In genomic region chr14:64266206-64266605, GRCh38 we compare ENCODE assay signal across 9 cellular contexts. TPM values are rescaled to one million over a fixed set of nuclear protein-coding genes. Genes with fewer than 3 reads are reported as not detected.
DNase-seq lines count a peak whose midpoint lies in the region; ATAC-seq and TF ChIP-seq lines count a peak whose summit lies in the region.
"Had no signal": no experiment of that assay in that cellular context is flagged by ENCODE, and none has a peak within 500 bp of the region (broad histone marks: within the 10 kb centered on the region; RNA-seq: fewer than 3 reads in every experiment).

No MANE protein-coding gene starts in this region.

- no peaks in the 10 kb centered on the region for H3K36me3 ChIP-seq in DOHH2 (ENCODE audit: control insufficient read depth, low read length)
- no peaks in the 10 kb centered on the region for H3K36me3 ChIP-seq in CD8-positive, alpha-beta memory T cell (ENCODE audit: insufficient read depth, low read length)
- H3K36me3 ChIP-seq: esophagus squamous epithelium had no signal

- peak overlapping the region; percentile 23 for H3K4me2 ChIP-seq in DOHH2 (ENCODE audit: low read length)

- peak; percentile 81 for ATAC-seq in activated CD8-positive, alpha-beta T cell treated with anti-CD3 and anti-CD28 coated beads, Interleukin-2, amount 10 ng/mL, durations not matched to agents 7 days and 5 days
- no peak for ATAC-seq in sciatic nerve

- H3K79me2 ChIP-seq in DOHH2 (ENCODE audit: control insufficient read depth, low read length), result no peaks in the 10 kb centered on the region

- no peaks in the 10 kb centered on the region for H3K9me2 ChIP-seq in DOHH2 (replicated peaks; ENCODE audit: control insufficient read depth, low read length)

- H3K9me3 Mint-ChIP-seq in activated CD8-positive, alpha-beta T cell treated with anti-CD3 and anti-CD28 coated beads, Interleukin-2, amount 10 ng/mL, durations not matched to agents 7 days and 5 days (ENCODE audit: insufficient read depth), result no peaks in the 10 kb centered on the region
- H3K9me3 Mint-ChIP-seq in CD8-positive, alpha-beta memory T cell, result no peaks in the 10 kb centered on the region

- H3K27me3 Mint-ChIP-seq in activated CD8-positive, alpha-beta T cell treated with anti-CD3 and anti-CD28 coated beads, Interleukin-2, amount 10 ng/mL, durations not matched to agents 7 days and 5 days (ENCODE audit: low read depth), result no peaks in the 10 kb centered on the region
- H3K27me3 Mint-ChIP-seq in CD8-positive, alpha-beta memory T cell, result peaks cover 1 to 4% of the 10 kb centered on the region in 2 donors

- H3K27ac Mint-ChIP-seq in activated CD8-positive, alpha-beta T cell treated with anti-CD3 and anti-CD28 coated beads, Interleukin-2, amount 10 ng/mL, durations not matched to agents 7 days and 5 days, result peak overlapping the region; percentile 65
- H3K27ac Mint-ChIP-seq in CD8-positive, alpha-beta memory T cell, result peak overlapping the region in 2 of 8 donors; percentile 5 to 12

- no peaks in the 10 kb centered on the region for H3K27me3 ChIP-seq in DOHH2 (ENCODE audit: control insufficient read depth, low read length)
- H3K27me3 ChIP-seq in CD8-positive, alpha-beta memory T cell (ENCODE audit: insufficient read depth, low read length, poor library complexity, severe bottlenecking), result no peaks in the 10 kb centered on the region
- H3K27me3 ChIP-seq: esophagus squamous epithelium had no signal

- DNase-seq in HS-5 (ENCODE audit: low read depth), result peak; percentile 23
- no peak for DNase-seq in activated CD8-positive, alpha-beta T cell treated with anti-CD3 and anti-CD28 coated beads, Interleukin-2, amount 10 ng/mL, durations not matched to agents 7 days and 5 days
- DNase-seq in kidney glomerular epithelial cell (lab: John Stamatoyannopoulos, UW), result peak; percentile 4
- no peak for DNase-seq in sciatic nerve (ENCODE audit: low spot score)
- no peak for DNase-seq in caudate nucleus (lab: John Stamatoyannopoulos, UW)
- DNase-seq in CD8-positive, alpha-beta memory T cell, result no peak
- no peak for DNase-seq in NCI-H2196 (lab: John Stamatoyannopoulos, UW; ENCODE audit: unreplicated experiment)
- DNase-seq: esophagus squamous epithelium had no signal

- H3K27ac ChIP-seq in DOHH2 (ENCODE audit: low read depth, low read length) (no peak overlapping the region), caudate nucleus (ENCODE audit: low read depth, low read length) (no peak overlapping the region)
- no peak overlapping the region for H3K27ac ChIP-seq in CD8-positive, alpha-beta memory T cell (ENCODE audit: low read depth, low read length)
- H3K27ac ChIP-seq: esophagus squamous epithelium had no signal

- intact Hi-C loops in sciatic nerve (cut with DNase I), result no loop called here

- peaks cover 15% of the 10 kb centered on the region for H3K4me1 ChIP-seq in DOHH2 (ENCODE audit: control insufficient read depth, low read length)
- peaks cover 6% of the 10 kb centered on the region for H3K4me1 ChIP-seq in CD8-positive, alpha-beta memory T cell (ENCODE audit: insufficient read depth, low read length)
- H3K4me1 ChIP-seq: esophagus squamous epithelium had no signal

- H3K36me3 Mint-ChIP-seq in activated CD8-positive, alpha-beta T cell treated with anti-CD3 and anti-CD28 coated beads, Interleukin-2, amount 10 ng/mL, durations not matched to agents 7 days and 5 days (ENCODE audit: low read depth), result peaks cover 12% of the 10 kb centered on the region
- peaks cover 0 to 3% (median 0%) of the 10 kb centered on the region in 3 donors for H3K36me3 Mint-ChIP-seq in CD8-positive, alpha-beta memory T cell

- POLR2A ChIA-PET in activated CD8-positive, alpha-beta T cell treated with anti-CD3 and anti-CD28 coated beads, Interleukin-2, amount 10 ng/mL, durations not matched to agents 7 days and 5 days (lab: Charles Lee), result no interaction called here
- POLR2A ChIA-PET in CD8-positive, alpha-beta memory T cell (lab: Charles Lee), result no interaction called here

- CTCF ChIA-PET in activated CD8-positive, alpha-beta T cell treated with anti-CD3 and anti-CD28 coated beads, Interleukin-2, amount 10 ng/mL, durations not matched to agents 7 days and 5 days (lab: Charles Lee), result interaction anchor here (0.9 to 1.8 kb wide), 6 partner anchors 27 to 371 kb away, joined by 3 to 11 read pairs (median 4); partner anchors contain the start of gene ESR2
- CTCF ChIA-PET in CD8-positive, alpha-beta memory T cell (lab: Charles Lee), result interaction anchor here (0.6 kb wide), 1 partner anchor 31 kb away, joined by 3 read pairs; no protein-coding TSS in a partner anchor

- no peak overlapping the region for H3K4me3 ChIP-seq in DOHH2 (ENCODE audit: low read length)
- no peak overlapping the region for H3K4me3 ChIP-seq in CD8-positive, alpha-beta memory T cell (ENCODE audit: low read length)
- H3K4me3 ChIP-seq: esophagus squamous epithelium had no signal

- no peaks in the 10 kb centered on the region for H4K20me1 ChIP-seq in DOHH2 (ENCODE audit: control insufficient read depth, insufficient read depth, low read depth, low read length)

- TF ChIP-seq CTCF in DOHH2 (IDR thresholded peaks at IDR 0.05; ENCODE audit: low read depth, low read length, poor library complexity, severe bottlenecking), result no peak

- no peaks in the 10 kb centered on the region for H3K9me3 ChIP-seq in DOHH2 (ENCODE audit: control insufficient read depth, insufficient read depth, low read length)
- no peaks in the 10 kb centered on the region for H3K9me3 ChIP-seq in CD8-positive, alpha-beta memory T cell (ENCODE audit: low read length)
- H3K9me3 ChIP-seq: esophagus squamous epithelium had no signal

- no peak overlapping the region for H3K4me3 Mint-ChIP-seq in activated CD8-positive, alpha-beta T cell treated with anti-CD3 and anti-CD28 coated beads, Interleukin-2, amount 10 ng/mL, durations not matched to agents 7 days and 5 days
- H3K4me3 Mint-ChIP-seq in CD8-positive, alpha-beta memory T cell, result no peak overlapping the region

- H3K4me1 Mint-ChIP-seq in activated CD8-positive, alpha-beta T cell treated with anti-CD3 and anti-CD28 coated beads, Interleukin-2, amount 10 ng/mL, durations not matched to agents 7 days and 5 days (ENCODE audit: low read depth), result peaks cover 19% of the 10 kb centered on the region
- H3K4me1 Mint-ChIP-seq in CD8-positive, alpha-beta memory T cell, result peaks cover 10 to 23% (median 23%) of the 10 kb centered on the region in 3 donors

- no peaks in the 10 kb centered on the region for H3F3A ChIP-seq in DOHH2 (ENCODE audit: control insufficient read depth, insufficient read depth)

RNA-seq across cellular contexts. Expression of gene ESR2, which starts 28.0 kb away (rescaled TPM):
- under 1 TPM in 1 of 2 experiments, not detected in 1; 0.16 TPM for total RNA-seq in activated CD8-positive, alpha-beta T cell treated with anti-CD3 and anti-CD28 coated beads, Interleukin-2, amount 10 ng/mL, durations not matched to agents 7 days and 5 days
- total RNA-seq in sciatic nerve, result 0.76 TPM
- under 1 TPM; 0.74 to 0.93 TPM for total RNA-seq in CD8-positive, alpha-beta memory T cell
- 0.31 TPM for polyA plus RNA-seq in CD8-positive, alpha-beta memory T cell

Comparison
In these comparisons a context has a peak if more than half of its experiments do, and no peak if none do; other contexts are left out.
1. DNase-seq: peak in HS-5 (single experiment) and kidney glomerular epithelial cell (single experiment); none in activated CD8-positive, alpha-beta T cell treated with anti-CD3 and anti-CD28 coated beads, Interleukin-2, amount 10 ng/mL, durations not matched to agents 7 days and 5 days (single experiment), sciatic nerve (single experiment), caudate nucleus (0 of 61), CD8-positive, alpha-beta memory T cell (0 of 5) and NCI-H2196 (single experiment).